In genomic region chr16:74574146-74574545, GRCh38 we compare ENCODE assay signal across 16 cellular contexts. TPM values are rescaled to one million over a fixed set of nuclear protein-coding genes. Genes with fewer than 3 reads are reported as not detected.
DNase-seq lines count a peak whose midpoint lies in the region; ATAC-seq and TF ChIP-seq lines count a peak whose summit lies in the region.
"Had no signal": no experiment of that assay in that cellular context is flagged by ENCODE, and none has a peak within 500 bp of the region (broad histone marks: within the 10 kb centered on the region; RNA-seq: fewer than 3 reads in every experiment).

No MANE protein-coding gene starts in this region.

- H3K4me1 Mint-ChIP-seq in activated CD8-positive, alpha-beta T cell treated with anti-CD3 and anti-CD28 coated beads for 36 hours (ENCODE audit: low read depth): peaks cover 67% of the 10 kb centered on the region
- H3K4me1 Mint-ChIP-seq in activated CD8-positive, alpha-beta T cell treated with anti-CD3 and anti-CD28 coated beads, Interleukin-2, amount 10 ng/mL, durations not matched to agents 7 days and 5 days (ENCODE audit: low read depth): peaks cover 30% of the 10 kb centered on the region
- peaks cover 35 to 84% (median 59%) of the 10 kb centered on the region in 4 donors for H3K4me1 Mint-ChIP-seq in CD4-positive, CD25-positive, alpha-beta regulatory T cell
- peaks cover 47% of the 10 kb centered on the region for H3K4me1 Mint-ChIP-seq in T-helper 17 cell
- H3K4me1 Mint-ChIP-seq in naive thymus-derived CD8-positive, alpha-beta T cell: peaks cover 31 to 90% (median 80%) of the 10 kb centered on the region in 4 donors

- peaks cover 52% of the 10 kb centered on the region for H3K4me1 ChIP-seq in CD4-positive, CD25-positive, alpha-beta regulatory T cell (ENCODE audit: control insufficient read depth, insufficient read depth, low read length, poor library complexity, severe bottlenecking)

- H3K27ac ChIP-seq in CD4-positive, CD25-positive, alpha-beta regulatory T cell (ENCODE audit: insufficient read depth, low read length, poor library complexity, severe bottlenecking): no peak overlapping the region
- H3K27ac ChIP-seq in substantia nigra (ENCODE audit: low read depth, low read length, poor library complexity, severe bottlenecking): no peak overlapping the region
- H3K27ac ChIP-seq: A549 had no signal

- no peak for DNase-seq in activated CD8-positive, alpha-beta T cell treated with anti-CD3 and anti-CD28 coated beads for 36 hours
- DNase-seq in activated CD8-positive, alpha-beta T cell treated with anti-CD3 and anti-CD28 coated beads, Interleukin-2, amount 10 ng/mL, durations not matched to agents 7 days and 5 days: no peak
- DNase-seq in CD4-positive, CD25-positive, alpha-beta regulatory T cell: no peak
- DNase-seq in T-helper 17 cell (no peak), superior temporal gyrus (ENCODE audit: extremely low spot score) (no peak), substantia nigra (lab: John Stamatoyannopoulos, UW) (no peak)
- DNase-seq in naive thymus-derived CD8-positive, alpha-beta T cell: no peak
- DNase-seq: MM.1S, NCI-H1105, NCI-H187 treated with DMSO at 0.1 percent for 48 hours, NCI-H510A, Right ventricle myocardium superior had no signal

- no peaks in the 10 kb centered on the region for H3K27me3 ChIP-seq in CD4-positive, CD25-positive, alpha-beta regulatory T cell (ENCODE audit: control insufficient read depth, insufficient read depth, low read length)

- no peak for ATAC-seq in activated CD8-positive, alpha-beta T cell treated with anti-CD3 and anti-CD28 coated beads for 36 hours
- no peak for ATAC-seq in activated CD8-positive, alpha-beta T cell treated with anti-CD3 and anti-CD28 coated beads, Interleukin-2, amount 10 ng/mL, durations not matched to agents 7 days and 5 days
- no peak for ATAC-seq in CD4-positive, CD25-positive, alpha-beta regulatory T cell (ENCODE audit: low read depth in 2 of 2)
- ATAC-seq in T-helper 17 cell (no peak), GM18498 (IDR thresholded peaks at IDR 0.05; ENCODE audit: unreplicated experiment) (no peak)
- ATAC-seq in naive thymus-derived CD8-positive, alpha-beta T cell: no peak
- ATAC-seq: A549, Panc1 had no signal

- H3K4me3 ChIP-seq in CD4-positive, CD25-positive, alpha-beta regulatory T cell (ENCODE audit: low read depth, low read length): no peak overlapping the region
- H3K4me3 ChIP-seq: A549, HAP-1 had no signal

- CTCF ChIA-PET in activated CD8-positive, alpha-beta T cell treated with anti-CD3 and anti-CD28 coated beads for 36 hours (lab: Charles Lee): interaction anchor here (1.2 to 1.9 kb wide), 2 partner anchors 9 to 33 kb away, joined by 3 to 4 read pairs; partner anchors contain the start of gene GLG1
- CTCF ChIA-PET in activated CD8-positive, alpha-beta T cell treated with anti-CD3 and anti-CD28 coated beads, Interleukin-2, amount 10 ng/mL, durations not matched to agents 7 days and 5 days (lab: Charles Lee): interaction anchor here (0.5 to 1.3 kb wide), 3 partner anchors 12 to 137 kb away, joined by 3 to 9 read pairs (median 5); no protein-coding TSS in a partner anchor

- no peaks in the 10 kb centered on the region for H3K36me3 ChIP-seq in CD4-positive, CD25-positive, alpha-beta regulatory T cell (ENCODE audit: control insufficient read depth, insufficient read depth, low read length)
- H3K36me3 ChIP-seq: HAP-1 had no signal

- no peak overlapping the region for H3K4me3 Mint-ChIP-seq in activated CD8-positive, alpha-beta T cell treated with anti-CD3 and anti-CD28 coated beads for 36 hours
- no peak overlapping the region for H3K4me3 Mint-ChIP-seq in activated CD8-positive, alpha-beta T cell treated with anti-CD3 and anti-CD28 coated beads, Interleukin-2, amount 10 ng/mL, durations not matched to agents 7 days and 5 days
- H3K4me3 Mint-ChIP-seq in CD4-positive, CD25-positive, alpha-beta regulatory T cell: peak overlapping the region in 3 of 4 donors; percentile 35 to 53 (median 47)
- H3K4me3 Mint-ChIP-seq in T-helper 17 cell: no peak overlapping the region
- peak overlapping the region in 4 of 10 donors; percentile 30 to 43 (median 38) for H3K4me3 Mint-ChIP-seq in naive thymus-derived CD8-positive, alpha-beta T cell

- H3K9me3 ChIP-seq in CD4-positive, CD25-positive, alpha-beta regulatory T cell (ENCODE audit: control insufficient read depth in 2 of 2, low read length in 2 of 2): no peaks in the 10 kb centered on the region
- H3K9me3 ChIP-seq in T-helper 17 cell (ENCODE audit: control insufficient read depth, low read length, poor library complexity, severe bottlenecking): no peaks in the 10 kb centered on the region
- H3K9me3 ChIP-seq: A549, HAP-1 had no signal

- POLR2A ChIA-PET in activated CD8-positive, alpha-beta T cell treated with anti-CD3 and anti-CD28 coated beads for 36 hours (lab: Charles Lee): interaction anchor here (0.8 to 0.9 kb wide), 2 partner anchors 14 to 27 kb away, joined by 3 read pairs; no protein-coding TSS in a partner anchor
- POLR2A ChIA-PET in activated CD8-positive, alpha-beta T cell treated with anti-CD3 and anti-CD28 coated beads, Interleukin-2, amount 10 ng/mL, durations not matched to agents 7 days and 5 days (lab: Charles Lee): no interaction called here
- POLR2A ChIA-PET in naive thymus-derived CD8-positive, alpha-beta T cell (lab: Charles Lee): interaction anchor here (0.6 to 0.8 kb wide), 2 partner anchors 23 to 28 kb away, joined by 3 to 4 read pairs; no protein-coding TSS in a partner anchor

- H3K9me3 Mint-ChIP-seq in activated CD8-positive, alpha-beta T cell treated with anti-CD3 and anti-CD28 coated beads for 36 hours: no peaks in the 10 kb centered on the region
- H3K9me3 Mint-ChIP-seq in activated CD8-positive, alpha-beta T cell treated with anti-CD3 and anti-CD28 coated beads, Interleukin-2, amount 10 ng/mL, durations not matched to agents 7 days and 5 days (ENCODE audit: insufficient read depth): no peaks in the 10 kb centered on the region
- no peaks in the 10 kb centered on the region for H3K9me3 Mint-ChIP-seq in CD4-positive, CD25-positive, alpha-beta regulatory T cell
- no peaks in the 10 kb centered on the region for H3K9me3 Mint-ChIP-seq in naive thymus-derived CD8-positive, alpha-beta T cell

- H3K27me3 Mint-ChIP-seq in activated CD8-positive, alpha-beta T cell treated with anti-CD3 and anti-CD28 coated beads for 36 hours: no peaks in the 10 kb centered on the region
- no peaks in the 10 kb centered on the region for H3K27me3 Mint-ChIP-seq in activated CD8-positive, alpha-beta T cell treated with anti-CD3 and anti-CD28 coated beads, Interleukin-2, amount 10 ng/mL, durations not matched to agents 7 days and 5 days (ENCODE audit: low read depth)
- H3K27me3 Mint-ChIP-seq in CD4-positive, CD25-positive, alpha-beta regulatory T cell: no peaks in the 10 kb centered on the region
- H3K27me3 Mint-ChIP-seq in T-helper 17 cell: no peaks in the 10 kb centered on the region
- no peaks in the 10 kb centered on the region for H3K27me3 Mint-ChIP-seq in naive thymus-derived CD8-positive, alpha-beta T cell

- no peak for TF ChIP-seq CTCF in activated CD8-positive, alpha-beta T cell treated with anti-CD3 and anti-CD28 coated beads for 36 hours (IDR thresholded peaks at IDR 0.05)

- H3K36me3 Mint-ChIP-seq in activated CD8-positive, alpha-beta T cell treated with anti-CD3 and anti-CD28 coated beads for 36 hours (ENCODE audit: low read depth): peaks cover 4% of the 10 kb centered on the region
- H3K36me3 Mint-ChIP-seq in activated CD8-positive, alpha-beta T cell treated with anti-CD3 and anti-CD28 coated beads, Interleukin-2, amount 10 ng/mL, durations not matched to agents 7 days and 5 days (ENCODE audit: low read depth): peaks cover 12% of the 10 kb centered on the region
- H3K36me3 Mint-ChIP-seq in CD4-positive, CD25-positive, alpha-beta regulatory T cell: peaks cover 20% of the 10 kb centered on the region
- no peaks in the 10 kb centered on the region for H3K36me3 Mint-ChIP-seq in T-helper 17 cell (ENCODE audit: low read depth)
- H3K36me3 Mint-ChIP-seq in naive thymus-derived CD8-positive, alpha-beta T cell: peaks cover 0 to 19% (median 5%) of the 10 kb centered on the region in 3 donors

- H3K27ac Mint-ChIP-seq in activated CD8-positive, alpha-beta T cell treated with anti-CD3 and anti-CD28 coated beads for 36 hours: peak overlapping the region; percentile 16
- no peak overlapping the region for H3K27ac Mint-ChIP-seq in activated CD8-positive, alpha-beta T cell treated with anti-CD3 and anti-CD28 coated beads, Interleukin-2, amount 10 ng/mL, durations not matched to agents 7 days and 5 days
- peak overlapping the region; percentile 60 to 71 (median 64) for H3K27ac Mint-ChIP-seq in CD4-positive, CD25-positive, alpha-beta regulatory T cell
- peak overlapping the region; percentile 67 for H3K27ac Mint-ChIP-seq in T-helper 17 cell
- H3K27ac Mint-ChIP-seq in naive thymus-derived CD8-positive, alpha-beta T cell: peak overlapping the region in 7 of 10 donors; percentile 49 to 75 (median 68)

- intact Hi-C loops in activated CD8-positive, alpha-beta T cell treated with anti-CD3 and anti-CD28 coated beads for 36 hours (cut with micrococcal nuclease): no loop called here

RNA-seq across cellular contexts. Expression of gene GLG1, which starts 32.8 kb away (rescaled TPM):
- 10 to 100 TPM; 70.0 to 74.9 TPM for total RNA-seq in activated CD8-positive, alpha-beta T cell treated with anti-CD3 and anti-CD28 coated beads for 36 hours
- total RNA-seq in activated CD8-positive, alpha-beta T cell treated with anti-CD3 and anti-CD28 coated beads, Interleukin-2, amount 10 ng/mL, durations not matched to agents 7 days and 5 days: 100 to 1,000 TPM; 110 to 112 TPM
- total RNA-seq in CD4-positive, CD25-positive, alpha-beta regulatory T cell: 202 TPM
- 100 to 1,000 TPM; 147 to 156 (median 152) TPM for polyA plus RNA-seq in CD4-positive, CD25-positive, alpha-beta regulatory T cell
- total RNA-seq in T-helper 17 cell: 100 to 1,000 TPM; 166 to 180 TPM
- total RNA-seq in naive thymus-derived CD8-positive, alpha-beta T cell: 100 to 1,000 TPM; 192 to 195 TPM
- 100 to 1,000 TPM; 137 to 210 (median 164) TPM for polyA plus RNA-seq in naive thymus-derived CD8-positive, alpha-beta T cell

Comparison
In these comparisons a context has a peak if more than half of its experiments do, and no peak if none do; other contexts are left out.
1. H3K4me3 Mint-ChIP-seq: peak in CD4-positive, CD25-positive, alpha-beta regulatory T cell (3 of 4); none in activated CD8-positive, alpha-beta T cell treated with anti-CD3 and anti-CD28 coated beads for 36 hours (single experiment), activated CD8-positive, alpha-beta T cell treated with anti-CD3 and anti-CD28 coated beads, Interleukin-2, amount 10 ng/mL, durations not matched to agents 7 days and 5 days (single experiment) and T-helper 17 cell (single experiment).